In the genomic region with DNA sequence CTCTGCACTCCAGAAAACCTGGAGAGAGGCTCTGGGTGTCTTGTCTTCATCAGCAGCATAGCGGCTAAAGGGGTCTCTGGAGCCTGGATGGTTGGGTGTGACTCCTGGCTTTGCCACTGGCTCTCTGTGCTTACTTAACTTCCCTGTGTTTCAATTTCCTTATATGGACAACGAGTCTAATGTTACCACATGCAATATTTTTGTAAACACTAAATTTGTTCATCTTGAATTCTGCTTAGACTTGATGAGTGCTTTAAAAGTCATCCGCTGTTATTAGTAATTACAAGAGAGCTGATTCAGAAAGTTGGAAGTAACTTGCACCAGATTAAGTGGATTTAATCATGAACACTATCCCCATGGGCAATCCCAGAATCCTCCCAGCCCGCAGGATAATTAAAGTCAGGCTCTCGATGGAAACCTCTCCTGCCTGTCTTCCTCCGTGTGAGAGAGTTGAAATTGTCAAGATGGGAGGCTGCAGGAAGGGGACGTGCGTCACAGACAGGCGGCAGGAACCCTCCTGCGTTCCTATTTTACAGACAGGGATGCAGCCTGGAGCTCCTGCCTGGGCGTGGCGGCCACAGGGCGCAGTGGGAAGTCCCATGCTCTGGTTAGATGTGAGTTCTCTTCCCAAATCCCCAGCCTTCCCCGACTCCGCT, we compare ENCODE assay signal across 17 cellular contexts.
A peak's percentile ranks its signal among the peaks of the same experiment; 100 is the strongest.
DNase-seq lines count a peak whose midpoint lies in the region; ATAC-seq and TF ChIP-seq lines count a peak whose summit lies in the region.
"Had no signal": no experiment of that assay in that cellular context is flagged by ENCODE, and none has a peak within 500 bp of the region (broad histone marks: within the 10 kb centered on the region; RNA-seq: fewer than 3 reads in every experiment).

No MANE protein-coding gene starts in this region.

- no peaks in the 10 kb centered on the region for H4K20me1 ChIP-seq in PC-9 (ENCODE audit: insufficient read depth)

- no peaks in the 10 kb centered on the region for H3K36me3 ChIP-seq in PC-9 (ENCODE audit: low read depth)
- H3K36me3 ChIP-seq: thyroid gland had no signal

- BruUV-seq in PC-9 (replicated peaks; lab: Mats Ljungman, UMichigan): no TSS peak

- H3F3A ChIP-seq in PC-9 (ENCODE audit: insufficient read depth, low read depth): no peaks in the 10 kb centered on the region

- TF ChIP-seq CTCF in AG04449 (IDR thresholded peaks at IDR 0.05; ENCODE audit: insufficient read depth, low read length, missing control alignments) (no peak), brain (conservative IDR thresholded peaks at IDR 0.05) (no peak), mesothelial cell of epicardium (IDR thresholded peaks at IDR 0.05; ENCODE audit: unreplicated experiment) (no peak), PC-9 (conservative IDR thresholded peaks at IDR 0.05) (no peak)

- no peak overlapping the region for H3K27ac ChIP-seq in PC-9
- H3K27ac ChIP-seq: thyroid gland had no signal

- H3K27me3 Mint-ChIP-seq in brain: peaks cover 19% of the 10 kb centered on the region
- H3K27me3 Mint-ChIP-seq in mesothelial cell of epicardium (ENCODE audit: low read depth): peaks cover 82% of the 10 kb centered on the region

- H3K9me3 ChIP-seq in PC-9 (ENCODE audit: insufficient read depth, low read depth): no peaks in the 10 kb centered on the region
- H3K9me3 ChIP-seq: thyroid gland had no signal

- H3K4me3 Mint-ChIP-seq in brain (peak overlapping the region in 4 of 5 experiments; percentile 17 to 42 (median 37)), mesothelial cell of epicardium (peak overlapping the region; percentile 36)
- H3K4me3 Mint-ChIP-seq: activated naive CD8-positive, alpha-beta T cell treated with anti-CD3 and anti-CD28 coated beads for 36 hours had no signal

- H3K9me3 Mint-ChIP-seq in brain (peaks cover 0 to 3% (median 0%) of the 10 kb centered on the region in 5 experiments), mesothelial cell of epicardium (peaks cover under 1% of the 10 kb centered on the region)
- H3K9me3 Mint-ChIP-seq: activated naive CD8-positive, alpha-beta T cell treated with anti-CD3 and anti-CD28 coated beads for 36 hours had no signal

- H3K4me3 ChIP-seq in AG04449 (ENCODE audit: low read depth, low read length) (peak overlapping the region; percentile 18; the same call in 1 of the 2 replicates), PC-9 (no peak overlapping the region)
- H3K4me3 ChIP-seq: thyroid gland had no signal

- H3K36me3 Mint-ChIP-seq in brain (no peaks in the 10 kb centered on the region), mesothelial cell of epicardium (no peaks in the 10 kb centered on the region)
- H3K36me3 Mint-ChIP-seq: activated naive CD8-positive, alpha-beta T cell treated with anti-CD3 and anti-CD28 coated beads for 36 hours had no signal

- no peaks in the 10 kb centered on the region for H3K79me2 ChIP-seq in PC-9 (ENCODE audit: low read depth)

- intact Hi-C loops in PC-9 (cut with micrococcal nuclease; ENCODE audit: unreplicated experiment): no loop called here

- 0 out of 2 replicates have a peak, but pooled peaks cover 4% of the 10 kb centered on the region for H3K27me3 ChIP-seq in PC-9 (ENCODE audit: insufficient read depth, low read depth)
- H3K27me3 ChIP-seq: thyroid gland had no signal

- H2AFZ ChIP-seq in PC-9: no peak overlapping the region

- H3K4me2 ChIP-seq in PC-9: no peak overlapping the region

- no peak overlapping the region for H3K27ac Mint-ChIP-seq in brain
- H3K27ac Mint-ChIP-seq in mesothelial cell of epicardium: no peak overlapping the region
- H3K27ac Mint-ChIP-seq: activated naive CD8-positive, alpha-beta T cell treated with anti-CD3 and anti-CD28 coated beads for 36 hours had no signal

- no peaks in the 10 kb centered on the region for H3K9me2 ChIP-seq in PC-9 (ENCODE audit: insufficient read depth)

- CTCF ChIA-PET in AG04449 (lab: Yijun Ruan, JAX): interaction anchor here (0.8 to 7.7 kb wide), 27 partner anchors 9 to 1209 kb away, joined by 3 to 62 read pairs (median 4); a partner anchor contains a TSS
- CTCF ChIA-PET in PC-9 (lab: Charles Lee): no interaction called here

- H3K4me1 ChIP-seq in PC-9 (replicated peaks; ENCODE audit: insufficient read depth): no peaks in the 10 kb centered on the region

- DNase-seq in AG04449 (ENCODE audit: low read depth, low spot score): peak; percentile 51
- DNase-seq in GM04504 (ENCODE audit: low read depth): peak; percentile 76
- no peak for DNase-seq in mesothelial cell of epicardium (ENCODE audit: low spot score in 2 of 2, unreplicated experiment in 2 of 2)
- no peak for DNase-seq in PC-9
- no peak for DNase-seq in NCI-H526 (lab: John Stamatoyannopoulos, UW)
- DNase-seq: activated naive CD8-positive, alpha-beta T cell treated with anti-CD3 and anti-CD28 coated beads for 36 hours; DMS79 treated with DMSO at 0.1 percent for 48 hours; erythroblast; mesendoderm; NCI-H1436 treated with DMSO at 0.1 percent for 48 hours; NCI-H69; posterior cingulate gyrus; SHP77 treated with DMSO at 0.1 percent for 48 hours; thyroid gland had no signal

- ATAC-seq in HG02938 (IDR thresholded peaks at IDR 0.05; ENCODE audit: unreplicated experiment): no peak
- no peak for ATAC-seq in GM19324 (IDR thresholded peaks at IDR 0.05; ENCODE audit: low FRiP score, unreplicated experiment)

- H3K4me1 Mint-ChIP-seq in brain: no peaks in the 10 kb centered on the region
- no peaks in the 10 kb centered on the region for H3K4me1 Mint-ChIP-seq in mesothelial cell of epicardium
- H3K4me1 Mint-ChIP-seq: activated naive CD8-positive, alpha-beta T cell treated with anti-CD3 and anti-CD28 coated beads for 36 hours had no signal

- POLR2A ChIA-PET in AG04449 (lab: Yijun Ruan, JAX): no interaction called here
- POLR2A ChIA-PET in PC-9 (lab: Charles Lee; ENCODE audit: unreplicated experiment): no interaction called here

Comparison
In these comparisons a context has a peak if more than half of its experiments do, and no peak if none do; other contexts are left out.
1. DNase-seq: peak in AG04449 (single experiment) and GM04504 (single experiment); none in mesothelial cell of epicardium (0 of 2), PC-9 (0 of 2) and NCI-H526 (0 of 2).